17 cellular contexts compared by ENCODE assay signal in the genomic region with DNA sequence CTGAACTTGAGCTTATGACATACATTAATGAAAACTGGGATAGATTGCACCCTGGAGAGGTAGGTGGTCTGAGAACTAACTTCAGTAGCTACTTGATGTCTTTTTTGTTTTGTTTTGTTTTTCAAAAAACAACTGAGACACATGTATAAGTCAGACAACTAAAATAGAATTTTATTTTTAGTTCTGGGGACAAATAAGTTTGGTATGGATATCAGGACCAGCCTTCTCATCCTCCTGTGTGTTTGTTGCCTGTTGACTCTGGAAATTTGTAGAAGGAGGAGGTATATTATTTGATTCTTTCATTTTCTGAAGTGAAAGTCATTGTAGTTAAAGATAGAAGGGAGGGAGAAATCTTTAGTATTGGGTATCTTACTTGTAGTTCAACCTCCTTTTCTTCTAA. TPM values are rescaled to one million over a fixed set of nuclear protein-coding genes. Genes with fewer than 3 reads are reported as not detected.
DNase-seq lines count a peak whose midpoint lies in the region; ATAC-seq, FAIRE-seq and TF ChIP-seq lines count a peak whose summit lies in the region.
"Had no signal": no experiment of that assay in that cellular context is flagged by ENCODE, and none has a peak within 500 bp of the region (broad histone marks: within the 10 kb centered on the region; RNA-seq: fewer than 3 reads in every experiment).

No MANE protein-coding gene starts in this region.

- no peaks in the 10 kb centered on the region for H3K9me3 Mint-ChIP-seq in activated T-cell treated with anti-CD3 and anti-CD28 coated beads, Interleukin-2, amount 50 U/mL, for 24 hours
- no peaks in the 10 kb centered on the region for H3K9me3 Mint-ChIP-seq in H9
- H3K9me3 Mint-ChIP-seq: CD8-positive, alpha-beta T cell had no signal

- H2BK5ac ChIP-seq in H9 (ENCODE audit: insufficient read length, low read length), result no peak overlapping the region

- DNase-seq in activated T-cell treated with anti-CD3 and anti-CD28 coated beads, Interleukin-2, amount 50 U/mL, for 24 hours, result no peak
- DNase-seq in activated T-cell treated with anti-CD3 and anti-CD28 coated beads for 4 hours (no peak), H9 (no peak), gastrocnemius medialis (no peak), sciatic nerve (ENCODE audit: low spot score) (no peak), AML-193 (lab: John Stamatoyannopoulos, UW) (no peak)
- DNase-seq: BE2C; Caco-2; CD8-positive, alpha-beta T cell; DND-41; GF-D8; GM23248; H7 had no signal

- H2BK15ac ChIP-seq in H9 (ENCODE audit: low read depth, low read length), result no peak overlapping the region

- no peak overlapping the region for H4K91ac ChIP-seq in H9 (ENCODE audit: insufficient read length, low read depth, low read length)

- H3K56ac ChIP-seq in H9 (ENCODE audit: insufficient read length, low read depth, low read length), result no peak overlapping the region

- no peaks in the 10 kb centered on the region for H4K20me1 ChIP-seq in H9 (ENCODE audit: control insufficient read depth, insufficient read depth, insufficient read length)

- FAIRE-seq in islet of Langerhans (lab: Jason Lieb, UNC), result peak; percentile 9
- FAIRE-seq: HepG2 had no signal

- H2AK5ac ChIP-seq in H9 (ENCODE audit: insufficient read length, low read length), result no peak overlapping the region

- no peak overlapping the region for H3K14ac ChIP-seq in H9 (ENCODE audit: insufficient read depth, low read length)

- H3K4ac ChIP-seq in H9 (ENCODE audit: low read depth, low read length), result no peak overlapping the region

- no peaks in the 10 kb centered on the region for H3K79me1 ChIP-seq in H9 (ENCODE audit: insufficient read depth, low read depth, low read length, poor library complexity, severe bottlenecking)

- ATAC-seq in gastrocnemius medialis (peak; percentile 78 to 86), HG03432 (IDR thresholded peaks at IDR 0.05; ENCODE audit: unreplicated experiment) (no peak), sciatic nerve (no peak)
- ATAC-seq: CD8-positive, alpha-beta T cell; HepG2 had no signal

- H3K4me2 ChIP-seq in H9 (ENCODE audit: insufficient read depth, insufficient read length, low read length), result no peak overlapping the region

- intact Hi-C loops in gastrocnemius medialis (cut with DNase I; ENCODE audit: low total_unique reads), result no loop called here
- intact Hi-C loops in sciatic nerve (cut with DNase I), result no loop called here

- H3K23ac ChIP-seq in H9 (ENCODE audit: insufficient read length, low read depth, low read length), result no peak overlapping the region

- H3K27ac ChIP-seq in H9 (ENCODE audit: insufficient read length, low read depth, low read length) (no peak overlapping the region), gastrocnemius medialis (peak overlapping the region; percentile 0 to 54 (median 42))
- H3K27ac ChIP-seq: C4-2B, GM23248 had no signal

- no peak overlapping the region for H4K8ac ChIP-seq in H9 (replicated peaks; ENCODE audit: insufficient read length, low read depth, low read length)

- H3K27me3 ChIP-seq in H9 (ENCODE audit: insufficient read depth, low read length) (no peaks in the 10 kb centered on the region), gastrocnemius medialis (no peaks in the 10 kb centered on the region)
- H3K27me3 ChIP-seq: BE2C had no signal

- no peak overlapping the region for H3K9ac ChIP-seq in H9 (ENCODE audit: extremely low read depth, insufficient read length, low read length)
- H3K9ac ChIP-seq: GM23248 had no signal

- H2BK12ac ChIP-seq in H9 (ENCODE audit: insufficient read length, low read depth, low read length), result no peak overlapping the region

- H2AFZ ChIP-seq in H9 (ENCODE audit: low read length), result no peak overlapping the region
- H2AFZ ChIP-seq: GM23248 had no signal

- no peak overlapping the region for H3K4me3 ChIP-seq in gastrocnemius medialis
- H3K4me3 ChIP-seq: GM23248 had no signal

- no peaks in the 10 kb centered on the region for H3K27me3 Mint-ChIP-seq in activated T-cell treated with anti-CD3 and anti-CD28 coated beads, Interleukin-2, amount 50 U/mL, for 24 hours
- no peaks in the 10 kb centered on the region for H3K27me3 Mint-ChIP-seq in H9 (ENCODE audit: low read depth)

- peaks cover 0 to 14% of the 10 kb centered on the region in 2 donors for H3K36me3 ChIP-seq in gastrocnemius medialis
- H3K36me3 ChIP-seq: BE2C had no signal

- H3K4me3 Mint-ChIP-seq in activated T-cell treated with anti-CD3 and anti-CD28 coated beads, Interleukin-2, amount 50 U/mL, for 24 hours, result no peak overlapping the region
- no peak overlapping the region for H3K4me3 Mint-ChIP-seq in H9
- H3K4me3 Mint-ChIP-seq: CD8-positive, alpha-beta T cell had no signal

- no peak overlapping the region for H3T11ph ChIP-seq in H9 (ENCODE audit: low read length)

- no peak for TF ChIP-seq POLR2A in gastrocnemius medialis (IDR thresholded peaks at IDR 0.05)

- H3K23me2 ChIP-seq in H9 (ENCODE audit: insufficient read length, low read depth, low read length, poor library complexity, severe bottlenecking), result no peaks in the 10 kb centered on the region

- no peaks in the 10 kb centered on the region for H3K9me3 ChIP-seq in H9 (ENCODE audit: control insufficient read depth, low read depth, low read length)
- H3K9me3 ChIP-seq in gastrocnemius medialis, result no peaks in the 10 kb centered on the region
- H3K9me3 ChIP-seq: BE2C, Caco-2 had no signal

- no peak for TF ChIP-seq CTCF in H9 (conservative IDR thresholded peaks at IDR 0.05)
- TF ChIP-seq CTCF in gastrocnemius medialis (IDR thresholded peaks at IDR 0.05 in 4 of 5, conservative IDR thresholded peaks at IDR 0.05 in 1 of 5), result no peak

- no peak overlapping the region for H4K5ac ChIP-seq in H9 (ENCODE audit: insufficient read length, low read depth, low read length)

- in situ Hi-C loops in gastrocnemius medialis (cut with MboI; ENCODE audit: low sequenced_read_pairs in 4 of 4), result no loop called here

- H3K4me1 ChIP-seq in H9 (ENCODE audit: insufficient read depth, low read length), result no peaks in the 10 kb centered on the region; the same call in 1 of the 2 replicates
- H3K4me1 ChIP-seq in gastrocnemius medialis, result peaks cover 5 to 10% of the 10 kb centered on the region in 2 donors
- H3K4me1 ChIP-seq: BE2C, Caco-2 had no signal

- no peak overlapping the region for H2BK20ac ChIP-seq in H9 (ENCODE audit: low read depth, low read length, poor library complexity, severe bottlenecking)

- H3K36me3 Mint-ChIP-seq in activated T-cell treated with anti-CD3 and anti-CD28 coated beads, Interleukin-2, amount 50 U/mL, for 24 hours (ENCODE audit: low read depth), result peaks cover 85% of the 10 kb centered on the region
- peaks cover 23 to 62% (median 61%) of the 10 kb centered on the region in 3 experiments for H3K36me3 Mint-ChIP-seq in H9 (ENCODE audit: insufficient read depth in 1 of 3, low read depth in 3 of 3)

- H3K27ac Mint-ChIP-seq in activated T-cell treated with anti-CD3 and anti-CD28 coated beads, Interleukin-2, amount 50 U/mL, for 24 hours, result peak overlapping the region; percentile 6
- H3K27ac Mint-ChIP-seq in H9, result peak overlapping the region in 2 of 3 experiments; percentile 48 to 58; a peak in 3 of 7 replicates
- H3K27ac Mint-ChIP-seq: CD8-positive, alpha-beta T cell had no signal

- H3K18ac ChIP-seq in H9 (ENCODE audit: insufficient read length, low read depth, low read length), result no peak overlapping the region

- peaks cover 14% of the 10 kb centered on the region for H3K4me1 Mint-ChIP-seq in activated T-cell treated with anti-CD3 and anti-CD28 coated beads, Interleukin-2, amount 50 U/mL, for 24 hours (ENCODE audit: low read depth)
- peaks cover 24 to 28% of the 10 kb centered on the region in 2 experiments for H3K4me1 Mint-ChIP-seq in H9

- no peak overlapping the region for H2BK120ac ChIP-seq in H9 (ENCODE audit: low read depth, low read length, poor library complexity, severe bottlenecking)

- peaks cover 1% of the 10 kb centered on the region; the same call in 1 of the 2 replicates for H3K79me2 ChIP-seq in H9 (ENCODE audit: insufficient read depth, low read length)

RNA-seq across cellular contexts. Expression of a gene that starts 41.5 kb away (rescaled TPM):
- 103 and 110 TPM in 2 replicates for total RNA-seq in H9 (2021)
- total RNA-seq in gastrocnemius medialis, result 10 to 100 TPM in 1 of 4 donors, 1 to 10 TPM in 3; 5.9 to 11.7 (median 9.5) TPM
- 27.8 TPM for total RNA-seq in sciatic nerve

RNA-seq across cellular contexts. Expression of a gene that starts 59.6 kb away (rescaled TPM):
- total RNA-seq in H9 (2021) (32.9 and 35.0 TPM in 2 replicates), gastrocnemius medialis (100 to 1,000 TPM in 3 of 4 donors, 10 to 100 TPM in 1; 99.5 to 150 (median 127) TPM), sciatic nerve (40.5 TPM)

RNA-seq across cellular contexts. Expression of a gene that starts 59.9 kb away (rescaled TPM):
- total RNA-seq in H9 (2021) (17.3 and 19.5 TPM in 2 replicates), gastrocnemius medialis (1 to 10 TPM; 4.6 to 7.8 (median 5.6) TPM), sciatic nerve (7.2 TPM)

Comparison
In these comparisons a context has a peak if more than half of its experiments do, and no peak if none do; other contexts are left out.
1. ATAC-seq: peak in gastrocnemius medialis (2 of 2); none in HG03432 (single experiment) and sciatic nerve (single experiment).